In genomic region chr21:21921410-21922232, GRCh38 we compare ENCODE assay signal across 9 cellular contexts.
DNase-seq lines count a peak whose midpoint lies in the region; ATAC-seq and TF ChIP-seq lines count a peak whose summit lies in the region.
"Had no signal": no experiment of that assay in that cellular context is flagged by ENCODE, and none has a peak within 500 bp of the region (broad histone marks: within the 10 kb centered on the region; RNA-seq: fewer than 3 reads in every experiment).

No MANE protein-coding gene starts in this region.

- no peaks in the 10 kb centered on the region for H3K4me1 Mint-ChIP-seq in activated T-helper 17 cell treated with anti-CD3 and anti-CD28 coated beads, Interleukin-2, amount 50 U/mL, for 72 hours
- H3K4me1 Mint-ChIP-seq in CD8-positive, alpha-beta T cell (ENCODE audit: low read depth): no peaks in the 10 kb centered on the region
- H3K4me1 Mint-ChIP-seq: IgD-negative memory B cell had no signal

- no peaks in the 10 kb centered on the region for H3K27me3 ChIP-seq in parathyroid adenoma (ENCODE audit: control insufficient read depth, insufficient read depth, low read length)
- no peaks in the 10 kb centered on the region for H3K27me3 ChIP-seq in CD8-positive, alpha-beta T cell (ENCODE audit: insufficient read depth, low read length)

- no peaks in the 10 kb centered on the region for H3K9me3 Mint-ChIP-seq in activated T-helper 17 cell treated with anti-CD3 and anti-CD28 coated beads, Interleukin-2, amount 50 U/mL, for 72 hours
- H3K9me3 Mint-ChIP-seq in CD8-positive, alpha-beta T cell: no peaks in the 10 kb centered on the region
- H3K9me3 Mint-ChIP-seq: IgD-negative memory B cell had no signal

- ATAC-seq in GM21576 (IDR thresholded peaks at IDR 0.05; ENCODE audit: unreplicated experiment): no peak
- no peak for ATAC-seq in activated T-helper 17 cell treated with anti-CD3 and anti-CD28 coated beads, Interleukin-2, amount 50 U/mL, for 72 hours (replicated peaks)
- ATAC-seq in CD8-positive, alpha-beta T cell: no peak
- no peak for ATAC-seq in GM18858 (IDR thresholded peaks at IDR 0.05; ENCODE audit: unreplicated experiment)

- H2AFZ ChIP-seq in parathyroid adenoma: no peak overlapping the region

- 0 out of 2 replicates have a peak, but pooled peaks have one; percentile 7 for TF ChIP-seq CTCF in GM12875 (IDR thresholded peaks at IDR 0.05; ENCODE audit: borderline replicate concordance, insufficient read depth, low read depth, low read length)
- peak; percentile 26 for TF ChIP-seq CTCF in parathyroid adenoma (IDR thresholded peaks at IDR 0.05)
- TF ChIP-seq CTCF in CD8-positive, alpha-beta T cell (IDR thresholded peaks at IDR 0.05): no peak

- no peak overlapping the region for H3K9ac ChIP-seq in parathyroid adenoma

- no peaks in the 10 kb centered on the region for H3K36me3 Mint-ChIP-seq in activated T-helper 17 cell treated with anti-CD3 and anti-CD28 coated beads, Interleukin-2, amount 50 U/mL, for 72 hours (ENCODE audit: low read depth)
- H3K36me3 Mint-ChIP-seq in CD8-positive, alpha-beta T cell: no peaks in the 10 kb centered on the region
- H3K36me3 Mint-ChIP-seq: IgD-negative memory B cell had no signal

- no peaks in the 10 kb centered on the region for H3K9me3 ChIP-seq in parathyroid adenoma (ENCODE audit: control insufficient read depth, low read length)
- H3K9me3 ChIP-seq in CD8-positive, alpha-beta T cell (ENCODE audit: low read length): no peaks in the 10 kb centered on the region

- DNase-seq in NCI-H1105 (lab: John Stamatoyannopoulos, UW): peak; percentile 36
- DNase-seq in cerebellar cortex (ENCODE audit: low spot score): peak; percentile 4
- DNase-seq in CD8-positive, alpha-beta T cell: no peak

- no peaks in the 10 kb centered on the region for H3K79me2 ChIP-seq in parathyroid adenoma

- H3K27me3 Mint-ChIP-seq in activated T-helper 17 cell treated with anti-CD3 and anti-CD28 coated beads, Interleukin-2, amount 50 U/mL, for 72 hours: no peaks in the 10 kb centered on the region
- no peaks in the 10 kb centered on the region for H3K27me3 Mint-ChIP-seq in CD8-positive, alpha-beta T cell (ENCODE audit: low read depth)
- H3K27me3 Mint-ChIP-seq: IgD-negative memory B cell had no signal

- CTCF ChIA-PET in CD8-positive, alpha-beta T cell (lab: Charles Lee): no interaction called here

- intact Hi-C loops in CD8-positive, alpha-beta T cell (cut with DNase I, micrococcal nuclease): no loop called here

- H3K36me3 ChIP-seq in parathyroid adenoma (ENCODE audit: control insufficient read depth, insufficient read depth, low read length): no peaks in the 10 kb centered on the region
- no peaks in the 10 kb centered on the region for H3K36me3 ChIP-seq in CD8-positive, alpha-beta T cell (ENCODE audit: insufficient read depth, low read length)

- H3K4me1 ChIP-seq in parathyroid adenoma: no peaks in the 10 kb centered on the region
- H3K4me1 ChIP-seq in CD8-positive, alpha-beta T cell (ENCODE audit: insufficient read depth, low read length): no peaks in the 10 kb centered on the region

- no peak overlapping the region for H3K27ac Mint-ChIP-seq in activated T-helper 17 cell treated with anti-CD3 and anti-CD28 coated beads, Interleukin-2, amount 50 U/mL, for 72 hours
- no peak overlapping the region for H3K27ac Mint-ChIP-seq in CD8-positive, alpha-beta T cell
- H3K27ac Mint-ChIP-seq: IgD-negative memory B cell had no signal

- H3K4me3 ChIP-seq in GM12875 (ENCODE audit: low read depth, low read length) (no peak overlapping the region), parathyroid adenoma (ENCODE audit: low read depth, low read length) (no peak overlapping the region)
- no peak overlapping the region for H3K4me3 ChIP-seq in CD8-positive, alpha-beta T cell (ENCODE audit: low read depth, low read length)

- POLR2A ChIA-PET in CD8-positive, alpha-beta T cell (lab: Charles Lee): no interaction called here

- H3K4me3 Mint-ChIP-seq in activated T-helper 17 cell treated with anti-CD3 and anti-CD28 coated beads, Interleukin-2, amount 50 U/mL, for 72 hours: no peak overlapping the region
- no peak overlapping the region for H3K4me3 Mint-ChIP-seq in CD8-positive, alpha-beta T cell
- H3K4me3 Mint-ChIP-seq: IgD-negative memory B cell had no signal

- no peak overlapping the region for H3K27ac ChIP-seq in parathyroid adenoma
- no peak overlapping the region for H3K27ac ChIP-seq in CD8-positive, alpha-beta T cell (ENCODE audit: low read depth, low read length)

- no peak overlapping the region for H3K4me2 ChIP-seq in parathyroid adenoma (ENCODE audit: low read length)

Comparison
In these comparisons a context has a peak if more than half of its experiments do, and no peak if none do; other contexts are left out.
1. DNase-seq: peak in NCI-H1105 (single experiment) and cerebellar cortex (single experiment); none in CD8-positive, alpha-beta T cell (0 of 7).